27 cellular contexts compared by ENCODE assay signal in the genomic region with DNA sequence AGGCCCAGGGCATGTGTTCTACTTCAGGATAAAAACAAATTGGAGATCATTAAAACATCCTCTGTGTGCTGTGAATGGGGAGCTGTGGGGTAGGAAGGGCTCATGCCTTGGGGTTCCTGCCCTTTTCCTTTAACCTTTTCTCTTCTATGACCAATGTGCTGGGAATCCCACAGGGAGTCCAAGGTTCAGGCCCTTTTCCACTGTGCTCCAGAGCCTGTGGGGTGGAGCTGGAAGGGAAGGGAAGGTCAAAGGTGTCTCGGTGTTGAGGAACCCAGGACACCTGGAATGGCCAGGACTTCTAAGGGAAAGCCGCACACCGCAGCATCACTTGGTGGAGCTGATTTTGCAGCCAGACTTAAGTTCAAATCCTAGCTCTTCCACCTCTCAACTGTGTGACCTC.
A peak's percentile ranks its signal among the peaks of the same experiment; 100 is the strongest.
DNase-seq lines count a peak whose midpoint lies in the region; ATAC-seq, FAIRE-seq and TF ChIP-seq lines count a peak whose summit lies in the region.
"Had no signal": no experiment of that assay in that cellular context is flagged by ENCODE, and none has a peak within 500 bp of the region (broad histone marks: within the 10 kb centered on the region; RNA-seq: fewer than 3 reads in every experiment).

No MANE protein-coding gene starts in this region.

- no peak for TF ChIP-seq CTCF in HepG2 (CRISPR knock-in tag; IDR thresholded peaks at IDR 0.05)
- no peak for TF ChIP-seq CTCF in right lobe of liver (IDR thresholded peaks at IDR 0.05)
- no peak for TF ChIP-seq CTCF in neural progenitor cell (IDR thresholded peaks at IDR 0.05)

- peaks cover 23% of the 10 kb centered on the region for H3K4me1 Mint-ChIP-seq in neural progenitor cell
- H3K4me1 Mint-ChIP-seq: CD14-positive monocyte; CD4-positive, CD25-positive, alpha-beta regulatory T cell had no signal

- POLR2A ChIA-PET in HepG2 (lab: Yijun Ruan, JAX): no interaction called here

- no peak for FAIRE-seq in HepG2 (lab: Jason Lieb, UNC)
- FAIRE-seq: A204.1, GM12878, GM19239 had no signal

- DNase-seq in HepG2 (ENCODE audit: low spot score) (no peak), right lobe of liver (no peak), left colon (no peak), neural progenitor cell (ENCODE audit: low spot score) (no peak), NCI-H1105 treated with DMSO at 0.1 percent for 48 hours (lab: John Stamatoyannopoulos, UW) (no peak)
- DNase-seq: 8988T; ACHN; BE2C; C1 segment of cervical spinal cord; CD4-positive, alpha-beta memory T cell; CD4-positive, CD25-positive, alpha-beta regulatory T cell; CD8-positive, alpha-beta memory T cell; COR-L47; DMS 273 treated with DMSO at 0.1 percent for 48 hours; DMS153; DMS53; DMS79; DND-41; EL; GDM1 had no signal

- H3K9me3 Mint-ChIP-seq in neural progenitor cell: no peaks in the 10 kb centered on the region

- no peak overlapping the region for H2AFZ ChIP-seq in HepG2 (ENCODE audit: low read length)
- H2AFZ ChIP-seq in neural progenitor cell (replicated peaks): no peak overlapping the region

- WGBS in HepG2 (ENCODE audit: low lambda C conversion rate): 0% methylated on average over 3 of the region's 3 CpGs
- 88% methylated on average over 3 of the region's 3 CpGs for WGBS in right lobe of liver (ENCODE audit: insufficient coverage, low coverage, low lambda C conversion rate, missing lambda C conversion rate)

- no peaks in the 10 kb centered on the region for H3K79me2 ChIP-seq in HepG2 (ENCODE audit: insufficient read depth, low read length)
- H3K79me2 ChIP-seq in neural progenitor cell (ENCODE audit: low read depth): no peaks in the 10 kb centered on the region

- H3K36me3 Mint-ChIP-seq in neural progenitor cell: no peaks in the 10 kb centered on the region
- H3K36me3 Mint-ChIP-seq: CD14-positive monocyte; CD4-positive, alpha-beta memory T cell; CD4-positive, CD25-positive, alpha-beta regulatory T cell had no signal

- TF ChIP-seq EP300 in HepG2 (IDR thresholded peaks at IDR 0.05; ENCODE audit: low read depth in 2 of 2, low read length in 2 of 2) (no peak), HepG2 (CRISPR knock-in tag; IDR thresholded peaks at IDR 0.05; ENCODE audit: borderline replicate concordance) (no peak)

- no peak overlapping the region for H3K4me3 Mint-ChIP-seq in neural progenitor cell
- H3K4me3 Mint-ChIP-seq: CD14-positive monocyte; CD4-positive, alpha-beta memory T cell; CD4-positive, CD25-positive, alpha-beta regulatory T cell; CD8-positive, alpha-beta memory T cell had no signal

- H3K27me3 ChIP-seq in HepG2 (ENCODE audit: control insufficient read depth in 1 of 2, insufficient read depth in 2 of 2, low read length in 2 of 2) (peaks cover 0 to 52% of the 10 kb centered on the region in 2 experiments; a peak in 4 of 5 replicates), right lobe of liver (no peaks in the 10 kb centered on the region), neural progenitor cell (peaks cover 14% of the 10 kb centered on the region)
- H3K27me3 ChIP-seq: BE2C, BLaER1 had no signal

- H3K4me2 ChIP-seq in HepG2 (ENCODE audit: low read depth, low read length) (no peak overlapping the region), neural progenitor cell (no peak overlapping the region)
- H3K4me2 ChIP-seq: BLaER1 had no signal

- 0 out of 2 replicates have a peak, but pooled peaks cover 7% of the 10 kb centered on the region for H3K4me1 ChIP-seq in HepG2 (ENCODE audit: insufficient read depth, low read length)
- H3K4me1 ChIP-seq in right lobe of liver: no peaks in the 10 kb centered on the region
- peaks cover 22% of the 10 kb centered on the region for H3K4me1 ChIP-seq in neural progenitor cell
- H3K4me1 ChIP-seq: BE2C had no signal

- TF ChIP-seq POLR2A in HepG2 (IDR thresholded peaks at IDR 0.05; ENCODE audit: insufficient read depth in 1 of 2, low read depth in 2 of 2, low read length in 2 of 2) (no peak), right lobe of liver (IDR thresholded peaks at IDR 0.05) (no peak)

- H3K9ac ChIP-seq in HepG2 (ENCODE audit: insufficient read depth, low read depth, low read length) (no peak overlapping the region), neural progenitor cell (no peak overlapping the region)
- H3K9ac ChIP-seq: BLaER1 had no signal

- peaks cover 9% of the 10 kb centered on the region for H3K27me3 Mint-ChIP-seq in neural progenitor cell (ENCODE audit: insufficient read depth, low read depth)

- intact Hi-C loops in HepG2 (cut with micrococcal nuclease; ENCODE audit: unreplicated experiment): no loop called here
- intact Hi-C loops in right lobe of liver (cut with DNase I): no loop called here
- intact Hi-C loops in left colon (cut with DNase I, micrococcal nuclease): no loop called here

- H3K36me3 ChIP-seq in HepG2 (replicated peaks in 1 of 2; ENCODE audit: control insufficient read depth in 1 of 2, insufficient read depth in 2 of 2, low read length in 2 of 2): no peaks in the 10 kb centered on the region
- no peaks in the 10 kb centered on the region for H3K36me3 ChIP-seq in right lobe of liver
- no peaks in the 10 kb centered on the region for H3K36me3 ChIP-seq in neural progenitor cell
- H3K36me3 ChIP-seq: BE2C, BLaER1 had no signal

- H3K9me3 ChIP-seq in HepG2 (ENCODE audit: low read length) (no peaks in the 10 kb centered on the region), right lobe of liver (no peaks in the 10 kb centered on the region), neural progenitor cell (ENCODE audit: low read depth) (no peaks in the 10 kb centered on the region)
- H3K9me3 ChIP-seq: BE2C, BLaER1 had no signal

- H4K20me1 ChIP-seq in HepG2 (ENCODE audit: insufficient read depth, low read length): no peaks in the 10 kb centered on the region
- no peaks in the 10 kb centered on the region for H4K20me1 ChIP-seq in neural progenitor cell (ENCODE audit: low read depth)
- H4K20me1 ChIP-seq: BLaER1 had no signal

- H3K27ac Mint-ChIP-seq in neural progenitor cell: peak overlapping the region; percentile 50
- H3K27ac Mint-ChIP-seq: CD14-positive monocyte; CD4-positive, alpha-beta memory T cell; CD4-positive, CD25-positive, alpha-beta regulatory T cell had no signal

- CTCF ChIA-PET in HepG2 (lab: Yijun Ruan, JAX; ENCODE audit: low intra/inter-chr PET ratio, low total read pairs): no interaction called here

- H3K4me3 ChIP-seq in HepG2 (replicated peaks in 1 of 3; ENCODE audit: insufficient read depth in 1 of 3, low read depth in 2 of 3, low read length in 3 of 3): no peak overlapping the region
- H3K4me3 ChIP-seq in right lobe of liver: no peak overlapping the region
- H3K4me3 ChIP-seq in neural progenitor cell: no peak overlapping the region
- H3K4me3 ChIP-seq: BLaER1, GM12878 had no signal

- H3K27ac ChIP-seq in HepG2 (ENCODE audit: extremely low read length, insufficient read depth, low read length) (no peak overlapping the region), right lobe of liver (no peak overlapping the region), neural progenitor cell (no peak overlapping the region)
- H3K27ac ChIP-seq: BLaER1 had no signal

- TF ChIP-seq RAD21 in HepG2 (CRISPR knock-in tag; IDR thresholded peaks at IDR 0.05): no peak

- no TSS peak for BruUV-seq in HepG2 (replicated peaks; lab: Mats Ljungman, UMichigan)

- no peak for ATAC-seq in HepG2
- ATAC-seq in right lobe of liver: no peak
- peak; percentile 81 for ATAC-seq in left colon
- ATAC-seq in HG03039 (IDR thresholded peaks at IDR 0.05; ENCODE audit: unreplicated experiment): no peak
- no peak for ATAC-seq in GM19395 (IDR thresholded peaks at IDR 0.05; ENCODE audit: unreplicated experiment)
- ATAC-seq: GM12878 had no signal

- peaks cover 9% of the 10 kb centered on the region for H3F3A ChIP-seq in neural progenitor cell (ENCODE audit: low read depth)

- in situ Hi-C loops in HepG2 (cut with HindIII; ENCODE audit: extremely low pct_ligation_motif_present, low pct_unique_long_range_greater_than_20kb): no loop called here

TF ChIP-seq in HepG2, 621 proteins besides CTCF, POLR2A, EP300 and RAD21:
- TF ChIP-seq TBX2 (CRISPR knock-in tag; IDR thresholded peaks at IDR 0.05; ENCODE audit: borderline replicate concordance): no peak
- peak; percentile 70; the same call in 1 of the 2 replicates for TF ChIP-seq ZNF768 (CRISPR knock-in tag; IDR thresholded peaks at IDR 0.05)
